11 cellular contexts compared by ENCODE assay signal in genomic region chr3:195093731-195094130, GRCh38.
DNase-seq lines count a peak whose midpoint lies in the region; ATAC-seq lines count a peak whose summit lies in the region.
"Had no signal": no experiment of that assay in that cellular context is flagged by ENCODE, and none has a peak within 500 bp of the region (broad histone marks: within the 10 kb centered on the region; RNA-seq: fewer than 3 reads in every experiment).

No MANE protein-coding gene starts in this region.

- H3K9me3 ChIP-seq in KOPT-K1 (ENCODE audit: insufficient read depth, low read length, poor library complexity, severe bottlenecking) = no peaks in the 10 kb centered on the region

- H3K4me3 ChIP-seq in GM08714 (ENCODE audit: low read length) = peak overlapping the region; percentile 39; the same call in 1 of the 2 replicates

- no peaks in the 10 kb centered on the region for H3K36me3 ChIP-seq in KOPT-K1 (ENCODE audit: insufficient read depth, low read length)

- DNase-seq in mesenteric fat pad (ENCODE audit: low spot score) (peak; percentile 57), SW 1271 (lab: John Stamatoyannopoulos, UW) (no peak), SIG-M5 (lab: John Stamatoyannopoulos, UW) (no peak), NCI-H2081 (lab: John Stamatoyannopoulos, UW) (no peak)
- DNase-seq: amniotic stem cell; DMS79; stimulated activated CD4-positive, alpha-beta T cell treated with anti-CD3 and anti-CD28 coated beads, Interleukin-4, amount 100 ng/mL, for 4 hours had no signal

- H3K27ac ChIP-seq in KOPT-K1 (ENCODE audit: low read depth, low read length, poor library complexity, severe bottlenecking) = peak overlapping the region; percentile 61

- ATAC-seq in GM21528 (IDR thresholded peaks at IDR 0.05; ENCODE audit: low FRiP score, unreplicated experiment) (peak; percentile 38), HG03442 (IDR thresholded peaks at IDR 0.05; ENCODE audit: unreplicated experiment) (no peak)
